10 cellular contexts compared by ENCODE assay signal in genomic region chr3:143158549-143158988, GRCh38. TPM values are rescaled to one million over a fixed set of nuclear protein-coding genes. Genes with fewer than 3 reads are reported as not detected.
DNase-seq lines count a peak whose midpoint lies in the region; ATAC-seq and TF ChIP-seq lines count a peak whose summit lies in the region.
"Had no signal": no experiment of that assay in that cellular context is flagged by ENCODE, and none has a peak within 500 bp of the region (broad histone marks: within the 10 kb centered on the region; RNA-seq: fewer than 3 reads in every experiment).

No MANE protein-coding gene starts in this region.

- peaks cover 13% of the 10 kb centered on the region for H3K27me3 Mint-ChIP-seq in mesothelial cell of epicardium (ENCODE audit: low read depth)

- H3K27ac Mint-ChIP-seq in mesothelial cell of epicardium: no peak overlapping the region

- no peak overlapping the region for H3K4me3 ChIP-seq in adipocyte (ENCODE audit: low read length)
- H3K4me3 ChIP-seq in right atrium auricular region: no peak overlapping the region

- no peaks in the 10 kb centered on the region for H3K36me3 ChIP-seq in adipocyte (ENCODE audit: control insufficient read depth, insufficient read depth, low read length, severe bottlenecking)
- H3K36me3 ChIP-seq in right atrium auricular region: no peaks in the 10 kb centered on the region

- no peaks in the 10 kb centered on the region for H3K9me3 Mint-ChIP-seq in mesothelial cell of epicardium

- peaks cover 8% of the 10 kb centered on the region for H3K4me1 Mint-ChIP-seq in mesothelial cell of epicardium

- DNase-seq in AG08395 (ENCODE audit: low spot score): peak; percentile 65
- peak; percentile 69 for DNase-seq in adipocyte (ENCODE audit: low read depth)
- no peak for DNase-seq in mesothelial cell of epicardium (ENCODE audit: low spot score in 2 of 2, unreplicated experiment in 2 of 2)
- DNase-seq in activated CD4-positive, alpha-beta T cell treated with anti-CD3 and anti-CD28 coated beads, Interleukin-2, amount 50 U/mL, for 4 hours: no peak
- DNase-seq in right atrium auricular region (ENCODE audit: low spot score): no peak
- DNase-seq in LoVo (ENCODE audit: low spot score): no peak
- DNase-seq: activated CD8-positive, alpha-beta memory T cell treated with anti-CD3 and anti-CD28 coated beads for 24 hours; COR-L47 had no signal

- H3K9ac ChIP-seq in adipocyte (ENCODE audit: low read length): no peak overlapping the region

- ATAC-seq in GM18870 (IDR thresholded peaks at IDR 0.05; ENCODE audit: unreplicated experiment): peak; percentile 89
- ATAC-seq in HG02884 (IDR thresholded peaks at IDR 0.05; ENCODE audit: unreplicated experiment): peak; percentile 84

- no peak overlapping the region for H3K27ac ChIP-seq in right atrium auricular region

- no peaks in the 10 kb centered on the region for H3K27me3 ChIP-seq in adipocyte (replicated peaks; ENCODE audit: control insufficient read depth, insufficient read depth, low read length)
- H3K27me3 ChIP-seq in right atrium auricular region: no peaks in the 10 kb centered on the region

- H3K36me3 Mint-ChIP-seq in mesothelial cell of epicardium: no peaks in the 10 kb centered on the region

- H3K9me3 ChIP-seq in adipocyte (ENCODE audit: control insufficient read depth, low read length) (no peaks in the 10 kb centered on the region), right atrium auricular region (no peaks in the 10 kb centered on the region)

- no peaks in the 10 kb centered on the region for H3K4me1 ChIP-seq in adipocyte (ENCODE audit: control insufficient read depth, insufficient read depth, low read length)
- no peaks in the 10 kb centered on the region for H3K4me1 ChIP-seq in right atrium auricular region

- no peak for TF ChIP-seq CTCF in mesothelial cell of epicardium (IDR thresholded peaks at IDR 0.05; ENCODE audit: unreplicated experiment)
- TF ChIP-seq CTCF in right atrium auricular region (IDR thresholded peaks at IDR 0.05): no peak

- H3K4me3 Mint-ChIP-seq in mesothelial cell of epicardium: no peak overlapping the region

RNA-seq across cellular contexts. Expression of gene CHST2, which starts 39.0 kb away (rescaled TPM):
- total RNA-seq in mesothelial cell of epicardium (11.8 to 13.4 TPM (median 12.6 TPM) in 3 replicates), right atrium auricular region (1 to 10 TPM; 2.3 to 4.8 TPM)

Comparison
In these comparisons a context has a peak if more than half of its experiments do, and no peak if none do; other contexts are left out.
1. DNase-seq: peak in AG08395 (single experiment) and adipocyte (single experiment); none in mesothelial cell of epicardium (0 of 2), activated CD4-positive, alpha-beta T cell treated with anti-CD3 and anti-CD28 coated beads, Interleukin-2, amount 50 U/mL, for 4 hours (0 of 2), right atrium auricular region (single experiment) and LoVo (single experiment).